Comparison of ENCODE assay signal across 8 cellular contexts in genomic region chr17:59753522-59754467, GRCh38. TPM values are rescaled to one million over a fixed set of nuclear protein-coding genes. Genes with fewer than 3 reads are reported as not detected.
DNase-seq lines count a peak whose midpoint lies in the region; ATAC-seq and TF ChIP-seq lines count a peak whose summit lies in the region.

No MANE protein-coding gene starts in this region.

- H3K4me1 Mint-ChIP-seq in T-helper 2 cell treated with Interferon-gamma antibody and Interleukin-4, amounts not matched to agents 5 μg/mL and 100 μg/mL, for 36 hours (ENCODE audit: low read depth) = peaks cover 55% of the 10 kb centered on the region

- peaks cover 28% of the 10 kb centered on the region for H3K36me3 Mint-ChIP-seq in T-helper 2 cell treated with Interferon-gamma antibody and Interleukin-4, amounts not matched to agents 5 μg/mL and 100 μg/mL, for 36 hours (ENCODE audit: low read depth)

- ATAC-seq in HG02610 (IDR thresholded peaks at IDR 0.05; ENCODE audit: unreplicated experiment) = peak; percentile 56
- no peak for ATAC-seq in GM21423 (IDR thresholded peaks at IDR 0.05; ENCODE audit: unreplicated experiment)
- ATAC-seq in HG03460 (IDR thresholded peaks at IDR 0.05; ENCODE audit: unreplicated experiment) = no peak

- peak overlapping the region; percentile 52 for H3K4me3 Mint-ChIP-seq in T-helper 2 cell treated with Interferon-gamma antibody and Interleukin-4, amounts not matched to agents 5 μg/mL and 100 μg/mL, for 36 hours

- peak overlapping the region; percentile 78 for H3K27ac Mint-ChIP-seq in T-helper 2 cell treated with Interferon-gamma antibody and Interleukin-4, amounts not matched to agents 5 μg/mL and 100 μg/mL, for 36 hours

- TF ChIP-seq POLR2A in erythroblast (IDR thresholded peaks at IDR 0.05; ENCODE audit: low read length) = no peak

- H3K9me3 Mint-ChIP-seq in T-helper 2 cell treated with Interferon-gamma antibody and Interleukin-4, amounts not matched to agents 5 μg/mL and 100 μg/mL, for 36 hours = no peaks in the 10 kb centered on the region

- DNase-seq in EL (peak; percentile 88), NCI-H2107 (lab: John Stamatoyannopoulos, UW) (peak; percentile 51), erythroblast (lab: John Stamatoyannopoulos, UW) (peak; percentile 85 to 92), myocyte (ENCODE audit: low read depth) (peak; percentile 93)
- DNase-seq in T-helper 2 cell treated with Interferon-gamma antibody and Interleukin-4, amounts not matched to agents 5 μg/mL and 100 μg/mL, for 36 hours (ENCODE audit: low spot score) = no peak

- no peaks in the 10 kb centered on the region for H3K27me3 Mint-ChIP-seq in T-helper 2 cell treated with Interferon-gamma antibody and Interleukin-4, amounts not matched to agents 5 μg/mL and 100 μg/mL, for 36 hours (ENCODE audit: low read depth)

RNA-seq across cellular contexts. Expression of gene VMP1, which starts 46.3 kb away (rescaled TPM):
- total RNA-seq in myocyte = 234 and 277 TPM in 2 replicates
- 108 TPM for polyA plus RNA-seq in myocyte (2012)

RNA-seq across cellular contexts. Expression of gene PTRH2, which starts 46.6 kb away (rescaled TPM):
- 27.2 and 37.9 TPM in 2 replicates for total RNA-seq in myocyte
- 38.6 TPM for polyA plus RNA-seq in myocyte (2012)
